ENCODE assay signal across 8 cellular contexts in genomic region chr11:3854977-3855807, GRCh38. TPM values are rescaled to one million over a fixed set of nuclear protein-coding genes. Genes with fewer than 3 reads are reported as not detected.
DNase-seq lines count a peak whose midpoint lies in the region; ATAC-seq and TF ChIP-seq lines count a peak whose summit lies in the region.

Gene STIM1 (plus strand): TSS chr11:3855664. CDS start chr11:3856271, 607 bp downstream.

- no peaks in the 10 kb centered on the region for H3K36me3 ChIP-seq in kidney epithelial cell (ENCODE audit: control insufficient read depth, insufficient read depth, low read length)

- H3K4me3 ChIP-seq in kidney epithelial cell (ENCODE audit: low read depth, low read length) = peak within 1 kb of the TSS; percentile 88

- no peaks in the 10 kb centered on the region for H3K27me3 ChIP-seq in kidney epithelial cell (ENCODE audit: control insufficient read depth, insufficient read depth, low read length)

- DNase-seq in AG20443 (ENCODE audit: low spot score) (peak; percentile 96), NCI-H345 treated with DMSO at 0.1 percent for 48 hours (lab: John Stamatoyannopoulos, UW; ENCODE audit: unreplicated experiment) (peak; percentile 80), cerebellum (ENCODE audit: low spot score) (peak; percentile 96), kidney epithelial cell (ENCODE audit: low read depth) (peak; percentile 65)
- DNase-seq in activated CD4-positive, CD25-positive, alpha-beta regulatory T cell treated with anti-CD3 and anti-CD28 coated beads, Interleukin-2, amount 50 U/mL, for 72 hours = peak; percentile 99
- DNase-seq in stimulated activated CD4-positive, alpha-beta T cell treated with anti-CD3 and anti-CD28 coated beads, Interleukin-15, amount 100 ng/mL, for 48 hours (ENCODE audit: low read depth in 2 of 2) = peak; percentile 96 to 99

- ATAC-seq in GM19025 (IDR thresholded peaks at IDR 0.05; ENCODE audit: low read depth, unreplicated experiment) (peak; percentile 63), HG03342 (IDR thresholded peaks at IDR 0.05; ENCODE audit: unreplicated experiment) (peak; percentile 54)

- peak; percentile 90 for TF ChIP-seq CTCF in kidney epithelial cell (IDR thresholded peaks at IDR 0.05; ENCODE audit: insufficient read depth, low read length, poor library complexity, severe bottlenecking)

RNA-seq across cellular contexts. Expression of gene STIM1, which starts in this region (rescaled TPM):
- total RNA-seq in cerebellum (25.9 TPM), kidney epithelial cell (25.4 and 35.3 TPM in 2 replicates)

Comparison
In these comparisons a context has a peak if more than half of its experiments do, and no peak if none do; other contexts are left out.
1. Peak in every context shown above with its lines: DNase-seq, ATAC-seq and H3K4me3 ChIP-seq.